ENCODE assay signal across 12 cellular contexts in the genomic region with DNA sequence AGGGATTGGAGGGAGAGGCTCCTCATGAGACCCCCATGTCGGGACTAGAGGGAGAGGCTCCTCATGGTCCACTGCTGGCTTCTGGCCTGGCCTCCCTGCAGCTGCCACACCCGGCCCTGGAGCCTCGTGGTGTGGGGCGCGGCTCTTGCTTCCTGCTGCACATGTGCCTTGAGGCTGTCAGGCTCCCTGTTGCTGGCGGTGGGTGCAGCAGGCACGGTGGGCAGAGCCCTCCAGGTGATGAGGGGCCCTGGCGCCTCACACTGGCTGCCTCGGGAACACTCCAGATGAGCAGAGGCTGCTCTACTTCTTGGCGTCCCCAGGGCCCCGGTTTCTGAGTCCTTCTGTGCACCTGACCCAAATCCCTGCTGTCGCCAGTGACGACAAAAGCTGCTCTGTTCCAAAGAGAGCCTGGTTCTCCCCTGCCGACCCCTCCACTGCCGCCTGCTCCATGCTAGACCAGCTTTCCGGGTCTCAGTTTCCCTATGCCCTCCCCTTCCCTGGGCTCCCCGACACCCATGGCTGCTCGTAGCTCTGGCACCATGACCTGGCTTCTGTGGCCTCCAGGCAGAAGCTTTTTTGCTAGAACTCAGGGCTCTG. TPM values are rescaled to one million over a fixed set of nuclear protein-coding genes. Genes with fewer than 3 reads are reported as not detected.
A peak's percentile ranks its signal among the peaks of the same experiment; 100 is the strongest.
DNase-seq lines count a peak whose midpoint lies in the region; ATAC-seq and TF ChIP-seq lines count a peak whose summit lies in the region.
"Had no signal": no experiment of that assay in that cellular context is flagged by ENCODE, and none has a peak within 500 bp of the region (broad histone marks: within the 10 kb centered on the region; RNA-seq: fewer than 3 reads in every experiment).

No MANE protein-coding gene starts in this region.

- H3K27ac ChIP-seq in OCI-LY1 (ENCODE audit: low read depth, low read length, poor library complexity, severe bottlenecking), result peak overlapping the region; percentile 69
- H3K27ac ChIP-seq: ascending aorta, uterus had no signal

- H3K27me3 ChIP-seq in OCI-LY1 (ENCODE audit: insufficient read depth, low read length), result no peaks in the 10 kb centered on the region
- H3K27me3 ChIP-seq in endocrine pancreas (ENCODE audit: control insufficient read depth, insufficient read depth, low read length), result no peaks in the 10 kb centered on the region
- H3K27me3 ChIP-seq: ascending aorta, uterus had no signal

- no peaks in the 10 kb centered on the region for H3K79me2 ChIP-seq in OCI-LY1 (ENCODE audit: insufficient read depth, low read length)

- H3K36me3 ChIP-seq in OCI-LY1 (ENCODE audit: insufficient read depth, low read length), result no peaks in the 10 kb centered on the region; the same call in 1 of the 2 replicates
- H3K36me3 ChIP-seq in endocrine pancreas (ENCODE audit: control insufficient read depth, insufficient read depth, low read length), result no peaks in the 10 kb centered on the region
- H3K36me3 ChIP-seq: ascending aorta, uterus had no signal

- H3K36me3 Mint-ChIP-seq in activated naive CD4-positive, alpha-beta T cell treated with anti-CD3 and anti-CD28 coated beads, Interleukin-2, amount 10 ng/mL, durations not matched to agents 7 days and 5 days, result no peaks in the 10 kb centered on the region
- no peaks in the 10 kb centered on the region for H3K36me3 Mint-ChIP-seq in activated naive CD4-positive, alpha-beta T cell treated with anti-CD3 and anti-CD28 coated beads, Interleukin-2, amount 50 U/mL, for 72 hours
- H3K36me3 Mint-ChIP-seq in stimulated activated effector memory CD8-positive, alpha-beta T cell treated with anti-CD3 and anti-CD28 coated beads, Interleukin-12 subunit alpha, Interleukin-12 subunit beta, amount 100 ng/mL, for 72 hours, result no peaks in the 10 kb centered on the region

- no peak for TF ChIP-seq CTCF in OCI-LY1 (IDR thresholded peaks at IDR 0.05; ENCODE audit: low read length)

- H3K9me3 ChIP-seq in OCI-LY1 (ENCODE audit: low read length), result no peaks in the 10 kb centered on the region
- H3K9me3 ChIP-seq in endocrine pancreas (ENCODE audit: control insufficient read depth, low read length), result no peaks in the 10 kb centered on the region
- H3K9me3 ChIP-seq: ascending aorta, uterus had no signal

- H3K27ac Mint-ChIP-seq in activated naive CD4-positive, alpha-beta T cell treated with anti-CD3 and anti-CD28 coated beads, Interleukin-2, amount 10 ng/mL, durations not matched to agents 7 days and 5 days, result peak overlapping the region; percentile 77
- H3K27ac Mint-ChIP-seq in activated naive CD4-positive, alpha-beta T cell treated with anti-CD3 and anti-CD28 coated beads, Interleukin-2, amount 50 U/mL, for 72 hours, result peak overlapping the region in 1 of 2 donors; percentile 80
- H3K27ac Mint-ChIP-seq in stimulated activated effector memory CD8-positive, alpha-beta T cell treated with anti-CD3 and anti-CD28 coated beads, Interleukin-12 subunit alpha, Interleukin-12 subunit beta, amount 100 ng/mL, for 72 hours, result peak overlapping the region; percentile 43

- ATAC-seq in activated naive CD4-positive, alpha-beta T cell treated with anti-CD3 and anti-CD28 coated beads, Interleukin-2, amount 50 U/mL, for 72 hours, result no peak
- peak; percentile 3 for ATAC-seq in stimulated activated effector memory CD8-positive, alpha-beta T cell treated with anti-CD3 and anti-CD28 coated beads, Interleukin-12 subunit alpha, Interleukin-12 subunit beta, amount 100 ng/mL, for 72 hours
- no peak for ATAC-seq in GM18517 (IDR thresholded peaks at IDR 0.05; ENCODE audit: unreplicated experiment)

- H3K4me2 ChIP-seq in OCI-LY1 (ENCODE audit: low read length), result peak overlapping the region; percentile 60

- peaks cover 6% of the 10 kb centered on the region for H3K4me1 Mint-ChIP-seq in activated naive CD4-positive, alpha-beta T cell treated with anti-CD3 and anti-CD28 coated beads, Interleukin-2, amount 10 ng/mL, durations not matched to agents 7 days and 5 days
- H3K4me1 Mint-ChIP-seq in stimulated activated effector memory CD8-positive, alpha-beta T cell treated with anti-CD3 and anti-CD28 coated beads, Interleukin-12 subunit alpha, Interleukin-12 subunit beta, amount 100 ng/mL, for 72 hours, result no peaks in the 10 kb centered on the region

- no peaks in the 10 kb centered on the region for H3K9me2 ChIP-seq in OCI-LY1 (ENCODE audit: low read depth, low read length)

- no peaks in the 10 kb centered on the region for H3K9me3 Mint-ChIP-seq in activated naive CD4-positive, alpha-beta T cell treated with anti-CD3 and anti-CD28 coated beads, Interleukin-2, amount 10 ng/mL, durations not matched to agents 7 days and 5 days
- H3K9me3 Mint-ChIP-seq in activated naive CD4-positive, alpha-beta T cell treated with anti-CD3 and anti-CD28 coated beads, Interleukin-2, amount 50 U/mL, for 72 hours, result no peaks in the 10 kb centered on the region
- no peaks in the 10 kb centered on the region for H3K9me3 Mint-ChIP-seq in stimulated activated effector memory CD8-positive, alpha-beta T cell treated with anti-CD3 and anti-CD28 coated beads, Interleukin-12 subunit alpha, Interleukin-12 subunit beta, amount 100 ng/mL, for 72 hours

- no peak for DNase-seq in activated naive CD4-positive, alpha-beta T cell treated with anti-CD3 and anti-CD28 coated beads, Interleukin-2, amount 10 ng/mL, durations not matched to agents 7 days and 5 days
- no peak for DNase-seq in activated naive CD4-positive, alpha-beta T cell treated with anti-CD3 and anti-CD28 coated beads, Interleukin-2, amount 50 U/mL, for 72 hours (ENCODE audit: low spot score in 2 of 2)
- DNase-seq in stimulated activated effector memory CD8-positive, alpha-beta T cell treated with anti-CD3 and anti-CD28 coated beads, Interleukin-12 subunit alpha, Interleukin-12 subunit beta, amount 100 ng/mL, for 72 hours (ENCODE audit: low spot score in 2 of 2), result no peak
- DNase-seq in activated CD4-positive, CD25-positive, alpha-beta regulatory T cell (lab: John Stamatoyannopoulos, UW), result no peak
- no peak for DNase-seq in cerebellum (ENCODE audit: low spot score)
- DNase-seq: effector CD4-positive, alpha-beta T cell; uterus had no signal

- no peaks in the 10 kb centered on the region for H3F3A ChIP-seq in OCI-LY1 (ENCODE audit: insufficient read depth, low read length)

- no peaks in the 10 kb centered on the region for H4K20me1 ChIP-seq in OCI-LY1 (ENCODE audit: insufficient read depth, low read length)

- no peak overlapping the region for H2AFZ ChIP-seq in OCI-LY1 (ENCODE audit: low read length)

- H3K27me3 Mint-ChIP-seq in activated naive CD4-positive, alpha-beta T cell treated with anti-CD3 and anti-CD28 coated beads, Interleukin-2, amount 10 ng/mL, durations not matched to agents 7 days and 5 days, result peaks cover 20% of the 10 kb centered on the region

- peak overlapping the region; percentile 53; the same call in 1 of the 2 replicates for H3K9ac ChIP-seq in OCI-LY1 (ENCODE audit: low read length)
- peak overlapping the region; percentile 50 for H3K9ac ChIP-seq in endocrine pancreas (ENCODE audit: control insufficient read depth, insufficient read depth, low read length)

- peaks cover 16% of the 10 kb centered on the region for H3K4me1 ChIP-seq in OCI-LY1 (ENCODE audit: insufficient read depth, low read length, severe bottlenecking)
- no peaks in the 10 kb centered on the region for H3K4me1 ChIP-seq in endocrine pancreas (ENCODE audit: control insufficient read depth, insufficient read depth, low read length)
- H3K4me1 ChIP-seq: ascending aorta, uterus had no signal

- H3K4me3 Mint-ChIP-seq in activated naive CD4-positive, alpha-beta T cell treated with anti-CD3 and anti-CD28 coated beads, Interleukin-2, amount 10 ng/mL, durations not matched to agents 7 days and 5 days, result peak overlapping the region; percentile 56
- H3K4me3 Mint-ChIP-seq in stimulated activated effector memory CD8-positive, alpha-beta T cell treated with anti-CD3 and anti-CD28 coated beads, Interleukin-12 subunit alpha, Interleukin-12 subunit beta, amount 100 ng/mL, for 72 hours, result peak overlapping the region; percentile 62

- H3K4me3 ChIP-seq in OCI-LY1 (ENCODE audit: low read depth, low read length, poor library complexity, severe bottlenecking) (peak overlapping the region; percentile 49), endocrine pancreas (ENCODE audit: control insufficient read depth, insufficient read depth, low read length) (no peak overlapping the region)
- H3K4me3 ChIP-seq: ascending aorta had no signal

- CTCF ChIA-PET in activated naive CD4-positive, alpha-beta T cell treated with anti-CD3 and anti-CD28 coated beads, Interleukin-2, amount 10 ng/mL, durations not matched to agents 7 days and 5 days (lab: Charles Lee), result interaction anchor here (0.7 to 3.6 kb wide), 3 partner anchors 21 to 170 kb away, joined by 3 to 10 read pairs (median 3); no protein-coding TSS in a partner anchor

RNA-seq across cellular contexts. Expression of a gene that starts 9.7 kb away (rescaled TPM):
- 10 to 100 TPM; 30.1 to 33.1 TPM for total RNA-seq in activated naive CD4-positive, alpha-beta T cell treated with anti-CD3 and anti-CD28 coated beads, Interleukin-2, amount 50 U/mL, for 72 hours
- 14.1 TPM for total RNA-seq in cerebellum

RNA-seq across cellular contexts. Expression of a gene that starts 12.3 kb away (rescaled TPM):
- total RNA-seq in activated naive CD4-positive, alpha-beta T cell treated with anti-CD3 and anti-CD28 coated beads, Interleukin-2, amount 50 U/mL, for 72 hours, result 1 to 10 TPM; 1.1 to 1.9 TPM
- total RNA-seq in cerebellum, result not detected
- total RNA-seq: ascending aorta had no signal

RNA-seq across cellular contexts. Expression of a gene that starts 26.3 kb away (rescaled TPM):
- 1 to 10 TPM in 1 of 2 donors, under 1 TPM in 1; 0.59 to 6.9 TPM for total RNA-seq in activated naive CD4-positive, alpha-beta T cell treated with anti-CD3 and anti-CD28 coated beads, Interleukin-2, amount 50 U/mL, for 72 hours
- 7.8 TPM for total RNA-seq in cerebellum

RNA-seq across cellular contexts. Expression of a gene that starts 40.7 kb away (rescaled TPM):
- under 1 TPM in 1 of 2 donors, not detected in 1; 0.29 TPM for total RNA-seq in activated naive CD4-positive, alpha-beta T cell treated with anti-CD3 and anti-CD28 coated beads, Interleukin-2, amount 50 U/mL, for 72 hours
- total RNA-seq in cerebellum, result 1.1 TPM
- total RNA-seq: T-helper 1 cell treated with Interleukin-12 subunit alpha and Interleukin-12 subunit beta and Interleukin-4 antibody, amounts not matched to agents 30 ng/mL and 1 ng/mL, for 36 hours had no signal

RNA-seq across cellular contexts. Expression of a gene that starts 50.1 kb away (rescaled TPM):
- 10 to 100 TPM; 35.7 to 39.7 TPM for total RNA-seq in activated naive CD4-positive, alpha-beta T cell treated with anti-CD3 and anti-CD28 coated beads, Interleukin-2, amount 50 U/mL, for 72 hours
- 8.7 TPM for total RNA-seq in cerebellum
